Comparison of ENCODE assay signal across 1 cellular context in genomic region chr22:41902932-41903421, GRCh38.
TF ChIP-seq lines count a peak whose summit lies in the region.

No MANE protein-coding gene starts in this region.

TF ChIP-seq in HEK293, 187 proteins besides CTCF, POLR2A, EP300 and RAD21 (continued from another document):
- no peak for TF ChIP-seq PRDM4 (tag by site-specific recombination; IDR thresholded peaks at IDR 0.05)
- no peak for TF ChIP-seq ZBTB17 (tag by site-specific recombination; IDR thresholded peaks at IDR 0.05)
- TF ChIP-seq KLF17 (tag by site-specific recombination; IDR thresholded peaks at IDR 0.05) = no peak
- TF ChIP-seq ZBTB26 (tag by site-specific recombination; optimal IDR thresholded peaks at IDR 0.05) = no peak
- TF ChIP-seq ZNF549 (tag by site-specific recombination; IDR thresholded peaks at IDR 0.05) = no peak
- no peak for TF ChIP-seq ZNF645 (tag by site-specific recombination; IDR thresholded peaks at IDR 0.05)
- no peak for TF ChIP-seq ZNF155 (tag by site-specific recombination; IDR thresholded peaks at IDR 0.05)
- no peak for TF ChIP-seq ZNF311 (tag by site-specific recombination; IDR thresholded peaks at IDR 0.05; ENCODE audit: borderline replicate concordance)
- TF ChIP-seq ZNF133 (tag by site-specific recombination; IDR thresholded peaks at IDR 0.05) = no peak
- TF ChIP-seq ZBTB21 (tag by site-specific recombination; IDR thresholded peaks at IDR 0.05) = no peak
- TF ChIP-seq ZNF692 (tag by site-specific recombination; IDR thresholded peaks at IDR 0.05) = no peak
- TF ChIP-seq ZNF26 (tag by site-specific recombination; IDR thresholded peaks at IDR 0.05) = no peak
- TF ChIP-seq HIC1 (tag by site-specific recombination; IDR thresholded peaks at IDR 0.05) = peak; percentile 81
- no peak for TF ChIP-seq MYNN (tag by site-specific recombination; IDR thresholded peaks at IDR 0.05; ENCODE audit: borderline replicate concordance)
- TF ChIP-seq SETDB1 (IDR thresholded peaks at IDR 0.05; ENCODE audit: insufficient read length, low read length) = no peak
- TF ChIP-seq SCRT2 (tag by site-specific recombination; IDR thresholded peaks at IDR 0.05) = peak; percentile 87
- TF ChIP-seq ZFP37 (tag by site-specific recombination; IDR thresholded peaks at IDR 0.05) = no peak
- TF ChIP-seq REST (tag by site-specific recombination; IDR thresholded peaks at IDR 0.05) = no peak
- TF ChIP-seq TCF7L2 (IDR thresholded peaks at IDR 0.05; ENCODE audit: borderline replicate concordance, low read depth, low read length) = no peak
- TF ChIP-seq SCRT1 (tag by site-specific recombination; IDR thresholded peaks at IDR 0.05; ENCODE audit: borderline replicate concordance) = peak; percentile 94
- no peak for TF ChIP-seq ZNF560 (tag by site-specific recombination; IDR thresholded peaks at IDR 0.05; ENCODE audit: borderline replicate concordance)
- no peak for TF ChIP-seq ELK4 (IDR thresholded peaks at IDR 0.05; ENCODE audit: borderline replicate concordance, low read depth, low read length)
- no peak for TF ChIP-seq WT1 (tag by site-specific recombination; IDR thresholded peaks at IDR 0.05)
- TF ChIP-seq ZNF792 (tag by site-specific recombination; IDR thresholded peaks at IDR 0.05) = peak; percentile 88; the same call in 1 of the 2 replicates
- TF ChIP-seq ZNF148 (tag by site-specific recombination; IDR thresholded peaks at IDR 0.05; ENCODE audit: borderline replicate concordance) = no peak
- TF ChIP-seq ZNF23 (tag by site-specific recombination; IDR thresholded peaks at IDR 0.05; ENCODE audit: borderline replicate concordance) = no peak
- TF ChIP-seq ZNF121 (tag by site-specific recombination; IDR thresholded peaks at IDR 0.05) = no peak
- TF ChIP-seq ZNF175 (tag by site-specific recombination; IDR thresholded peaks at IDR 0.05) = no peak
- no peak for TF ChIP-seq ZNF266 (tag by site-specific recombination; IDR thresholded peaks at IDR 0.05; ENCODE audit: low read depth)
- TF ChIP-seq ZNF585B (tag by site-specific recombination; IDR thresholded peaks at IDR 0.05) = no peak
- TF ChIP-seq ZNF561 (tag by site-specific recombination; IDR thresholded peaks at IDR 0.05; ENCODE audit: borderline replicate concordance) = no peak
- no peak for TF ChIP-seq ZNF785 (tag by site-specific recombination; IDR thresholded peaks at IDR 0.05)
